Comparison of ENCODE assay signal across 8 cellular contexts in genomic region chr3:157088506-157089454, GRCh38.
DNase-seq lines count a peak whose midpoint lies in the region; ATAC-seq lines count a peak whose summit lies in the region.

No MANE protein-coding gene starts in this region.

- peaks cover 24 to 46% (median 28%) of the 10 kb centered on the region in 10 experiments for H3K4me1 ChIP-seq in BLaER1 treated with 17β-estradiol and CSF1 and Interleukin-3, amounts not matched to agents 10 nM and 100 nM
- H3K4me1 ChIP-seq in muscle layer of colon (ENCODE audit: insufficient read depth, low read length) = peaks cover 56% of the 10 kb centered on the region

- no peaks in the 10 kb centered on the region for H4K20me1 ChIP-seq in BLaER1 treated with 17β-estradiol and CSF1 and Interleukin-3, amounts not matched to agents 10 nM and 100 nM

- H3K27me3 ChIP-seq in BLaER1 treated with 17β-estradiol and CSF1 and Interleukin-3, amounts not matched to agents 10 nM and 100 nM = no peaks in the 10 kb centered on the region
- H3K27me3 ChIP-seq in muscle layer of colon (ENCODE audit: control insufficient read depth in 1 of 2, insufficient read depth in 2 of 2, low read length in 2 of 2) = no peaks in the 10 kb centered on the region

- H3K4me3 ChIP-seq in BLaER1 treated with 17β-estradiol and CSF1 and Interleukin-3, amounts not matched to agents 10 nM and 100 nM = peak overlapping the region; percentile 50 to 75 (median 67)
- H3K4me3 ChIP-seq in muscle layer of colon (ENCODE audit: low read depth in 1 of 2, low read length in 2 of 2) = peak overlapping the region; percentile 43 to 56

- H3K27ac ChIP-seq in BLaER1 treated with 17β-estradiol and CSF1 and Interleukin-3, amounts not matched to agents 10 nM and 100 nM = peak overlapping the region; percentile 83 to 96 (median 90)
- H3K27ac ChIP-seq in epithelial cell of prostate (peak overlapping the region; percentile 97), muscle layer of colon (ENCODE audit: low read depth, low read length) (peak overlapping the region; percentile 93)

- peak overlapping the region; percentile 84 to 94 (median 88) for H3K9ac ChIP-seq in BLaER1 treated with 17β-estradiol and CSF1 and Interleukin-3, amounts not matched to agents 10 nM and 100 nM
- H3K9ac ChIP-seq in muscle layer of colon (ENCODE audit: low read length) = peak overlapping the region; percentile 78

- H3K36me3 ChIP-seq in BLaER1 treated with 17β-estradiol and CSF1 and Interleukin-3, amounts not matched to agents 10 nM and 100 nM = no peaks in the 10 kb centered on the region
- no peaks in the 10 kb centered on the region for H3K36me3 ChIP-seq in muscle layer of colon (ENCODE audit: insufficient read depth, low read length)

- DNase-seq in HS-5 (ENCODE audit: low read depth) (peak; percentile 84), epithelial cell of prostate (ENCODE audit: low read depth, low spot score) (peak; percentile 51), GF-D8 (lab: John Stamatoyannopoulos, UW) (no peak)
- peak; percentile 96 for DNase-seq in activated CD8-positive, alpha-beta memory T cell treated with anti-CD3 and anti-CD28 coated beads for 24 hours
- DNase-seq in stimulated activated CD8-positive, alpha-beta memory T cell treated with anti-CD3 and anti-CD28 coated beads, Interleukin-7, amount 100 ng/mL, for 4 hours (ENCODE audit: low read depth in 2 of 2) = peak; percentile 86 to 92

- H3K4me2 ChIP-seq in BLaER1 treated with 17β-estradiol and CSF1 and Interleukin-3, amounts not matched to agents 10 nM and 100 nM = peak overlapping the region; percentile 77 to 91 (median 87)

- peak; percentile 47 for ATAC-seq in GM19468 (IDR thresholded peaks at IDR 0.05; ENCODE audit: extremely low read depth, unreplicated experiment)

- H3K9me3 ChIP-seq in BLaER1 treated with 17β-estradiol and CSF1 and Interleukin-3, amounts not matched to agents 10 nM and 100 nM (replicated peaks in 1 of 11) = no peaks in the 10 kb centered on the region
- H3K9me3 ChIP-seq in muscle layer of colon (ENCODE audit: low read length) = no peaks in the 10 kb centered on the region
